In the genomic region with DNA sequence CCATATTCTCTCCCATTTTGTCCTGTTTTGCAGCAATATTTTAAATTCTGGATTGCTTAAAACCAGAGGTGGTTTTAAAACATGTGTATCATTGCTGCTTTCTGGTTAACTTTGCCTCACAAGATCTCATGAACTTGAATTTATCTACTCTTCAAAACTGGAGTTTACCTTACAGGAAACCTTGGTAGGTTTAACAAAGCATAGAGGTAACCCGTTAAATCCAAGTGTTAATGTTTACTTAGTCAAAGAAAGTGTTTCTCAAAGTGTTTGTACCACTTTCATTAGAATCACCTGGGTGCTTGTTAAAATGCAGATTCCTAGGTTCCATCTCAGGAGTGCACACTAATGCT, we compare ENCODE assay signal across 10 cellular contexts. TPM values are rescaled to one million over a fixed set of nuclear protein-coding genes. Genes with fewer than 3 reads are reported as not detected.
DNase-seq lines count a peak whose midpoint lies in the region; ATAC-seq, FAIRE-seq and TF ChIP-seq lines count a peak whose summit lies in the region.
"Had no signal": no experiment of that assay in that cellular context is flagged by ENCODE, and none has a peak within 500 bp of the region (broad histone marks: within the 10 kb centered on the region; RNA-seq: fewer than 3 reads in every experiment).

No MANE protein-coding gene starts in this region.

- in situ Hi-C loops in G401 (cut with HindIII; ENCODE audit: low sequenced_read_pairs), result no loop called here

- TF ChIP-seq POLR2A in GM12892 (IDR thresholded peaks at IDR 0.05; ENCODE audit: low read depth, low read length), result no peak

- peak overlapping the region; percentile 93 for H3K27ac Mint-ChIP-seq in activated naive CD8-positive, alpha-beta T cell treated with anti-CD3 and anti-CD28 coated beads, Interleukin-2, amount 10 ng/mL, durations not matched to agents 7 days and 5 days
- H3K27ac Mint-ChIP-seq: GM23338 had no signal

- H3K27me3 Mint-ChIP-seq in activated naive CD8-positive, alpha-beta T cell treated with anti-CD3 and anti-CD28 coated beads, Interleukin-2, amount 10 ng/mL, durations not matched to agents 7 days and 5 days, result no peaks in the 10 kb centered on the region

- peaks cover 1% of the 10 kb centered on the region for H3K9me3 Mint-ChIP-seq in activated naive CD8-positive, alpha-beta T cell treated with anti-CD3 and anti-CD28 coated beads, Interleukin-2, amount 10 ng/mL, durations not matched to agents 7 days and 5 days
- H3K9me3 Mint-ChIP-seq: GM23338 had no signal

- FAIRE-seq in GM12892 (lab: Jason Lieb, UNC) (peak; percentile 87), HTR-8/SVneo (lab: Jason Lieb, UNC) (no peak)

- POLR2A ChIA-PET in activated naive CD8-positive, alpha-beta T cell treated with anti-CD3 and anti-CD28 coated beads, Interleukin-2, amount 10 ng/mL, durations not matched to agents 7 days and 5 days (lab: Charles Lee), result interaction anchor here (1.0 to 2.3 kb wide), 3 partner anchors 44 to 64 kb away, joined by 3 to 11 read pairs (median 6); a partner anchor contains a TSS

- peaks cover 39% of the 10 kb centered on the region for H3K4me1 Mint-ChIP-seq in activated naive CD8-positive, alpha-beta T cell treated with anti-CD3 and anti-CD28 coated beads, Interleukin-2, amount 10 ng/mL, durations not matched to agents 7 days and 5 days

- peak overlapping the region; percentile 74 for H3K4me3 Mint-ChIP-seq in activated naive CD8-positive, alpha-beta T cell treated with anti-CD3 and anti-CD28 coated beads, Interleukin-2, amount 10 ng/mL, durations not matched to agents 7 days and 5 days
- H3K4me3 Mint-ChIP-seq: GM23338 had no signal

- no peak for DNase-seq in GM12892 (ENCODE audit: insufficient read length)
- no peak for DNase-seq in activated naive CD8-positive, alpha-beta T cell treated with anti-CD3 and anti-CD28 coated beads, Interleukin-2, amount 10 ng/mL, durations not matched to agents 7 days and 5 days
- DNase-seq in HTR-8/SVneo (ENCODE audit: insufficient read length, low spot score), result no peak
- no peak for DNase-seq in G401 (ENCODE audit: low spot score)
- no peak for DNase-seq in foreskin melanocyte
- DNase-seq in activated effector memory CD4-positive, alpha-beta T cell treated with Interleukin-2 at 50 U/mL for 16 hours, result no peak
- DNase-seq: caudate nucleus had no signal

- H3K36me3 Mint-ChIP-seq in activated naive CD8-positive, alpha-beta T cell treated with anti-CD3 and anti-CD28 coated beads, Interleukin-2, amount 10 ng/mL, durations not matched to agents 7 days and 5 days, result peaks cover 15% of the 10 kb centered on the region

- ATAC-seq in GM19455 (IDR thresholded peaks at IDR 0.05; ENCODE audit: unreplicated experiment), result peak; percentile 38
- ATAC-seq in HG03139 (IDR thresholded peaks at IDR 0.05; ENCODE audit: unreplicated experiment), result peak; percentile 28
- peak; percentile 63 for ATAC-seq in activated naive CD8-positive, alpha-beta T cell treated with anti-CD3 and anti-CD28 coated beads, Interleukin-2, amount 10 ng/mL, durations not matched to agents 7 days and 5 days (ENCODE audit: low read depth)
- ATAC-seq: GM23338 had no signal

RNA-seq across cellular contexts. Expression of a gene that starts 44.0 kb away (rescaled TPM):
- 239 TPM for polyA plus RNA-seq in GM12892 (2012; ENCODE audit: missing spikeins)
- 100 to 1,000 TPM; 123 to 125 TPM for total RNA-seq in activated naive CD8-positive, alpha-beta T cell treated with anti-CD3 and anti-CD28 coated beads, Interleukin-2, amount 10 ng/mL, durations not matched to agents 7 days and 5 days
- 181 and 192 TPM in 2 replicates for total RNA-seq in G401 (2014; rRNA removed; shearing (Covaris generic))

RNA-seq across cellular contexts. Expression of a gene that starts 55.1 kb away (rescaled TPM):
- 8.8 TPM for polyA plus RNA-seq in GM12892 (2012; ENCODE audit: missing spikeins)
- total RNA-seq in activated naive CD8-positive, alpha-beta T cell treated with anti-CD3 and anti-CD28 coated beads, Interleukin-2, amount 10 ng/mL, durations not matched to agents 7 days and 5 days, result 10 to 100 TPM; 21.0 to 22.7 TPM
- total RNA-seq in G401 (2014; rRNA removed; shearing (Covaris generic)), result 14.9 and 18.2 TPM in 2 replicates
